In genomic region chr1:24707659-24708058, GRCh38 we compare ENCODE assay signal across 22 cellular contexts. TPM values are rescaled to one million over a fixed set of nuclear protein-coding genes. Genes with fewer than 3 reads are reported as not detected.
DNase-seq lines count a peak whose midpoint lies in the region; ATAC-seq and TF ChIP-seq lines count a peak whose summit lies in the region.
"Had no signal": no experiment of that assay in that cellular context is flagged by ENCODE, and none has a peak within 500 bp of the region (broad histone marks: within the 10 kb centered on the region; RNA-seq: fewer than 3 reads in every experiment).

No MANE protein-coding gene starts in this region.

- TF ChIP-seq CTCF in CD14-positive monocyte (IDR thresholded peaks at IDR 0.05): no peak

- intact Hi-C loops in CD14-positive monocyte (cut with micrococcal nuclease): loop anchor here (5.0 kb wide), 1 partner anchor 40 kb away; the partner anchor contains the start of gene CLIC4 (in 2 of the 2)

- no peak for ATAC-seq in GM21515 (IDR thresholded peaks at IDR 0.05; ENCODE audit: unreplicated experiment)
- ATAC-seq: activated CD4-positive, alpha-beta T cell treated with anti-CD3 and anti-CD28 coated beads for 36 hours; activated naive CD4-positive, alpha-beta T cell treated with anti-CD3 and anti-CD28 coated beads, Interleukin-2, amount 50 U/mL, for 72 hours; GM23338; Right ventricle myocardium inferior had no signal

- peak overlapping the region in 1 of 7 donors; percentile 59 for H3K27ac Mint-ChIP-seq in CD14-positive monocyte
- H3K27ac Mint-ChIP-seq: activated CD4-positive, alpha-beta T cell treated with anti-CD3 and anti-CD28 coated beads for 36 hours; activated naive CD4-positive, alpha-beta T cell treated with anti-CD3 and anti-CD28 coated beads, Interleukin-2, amount 50 U/mL, for 72 hours; activated T-cell treated with anti-CD3 and anti-CD28 coated beads, Interleukin-2, amount 50 U/mL, for 24 hours; GM23338; T-helper 2 cell treated with Interferon-gamma antibody and Interleukin-4, amounts not matched to agents 5 μg/mL and 100 μg/mL, for 36 hours had no signal

- peaks cover 38% of the 10 kb centered on the region for H3K4me1 Mint-ChIP-seq in CD14-positive monocyte

- no peaks in the 10 kb centered on the region for H3K27me3 Mint-ChIP-seq in CD14-positive monocyte (ENCODE audit: low read depth in 3 of 3)
- H3K27me3 Mint-ChIP-seq: activated CD4-positive, alpha-beta T cell treated with anti-CD3 and anti-CD28 coated beads for 36 hours; activated T-cell treated with anti-CD3 and anti-CD28 coated beads, Interleukin-2, amount 50 U/mL, for 24 hours had no signal

- H3K9me3 Mint-ChIP-seq in CD14-positive monocyte: peaks cover 0 to 2% (median 0%) of the 10 kb centered on the region in 7 donors
- H3K9me3 Mint-ChIP-seq: activated naive CD4-positive, alpha-beta T cell treated with anti-CD3 and anti-CD28 coated beads, Interleukin-2, amount 50 U/mL, for 72 hours; activated T-cell treated with anti-CD3 and anti-CD28 coated beads, Interleukin-2, amount 50 U/mL, for 24 hours; immature natural killer cell; T-helper 2 cell treated with Interferon-gamma antibody and Interleukin-4, amounts not matched to agents 5 μg/mL and 100 μg/mL, for 36 hours had no signal

- H3K36me3 Mint-ChIP-seq in CD14-positive monocyte: no peaks in the 10 kb centered on the region
- H3K36me3 Mint-ChIP-seq: activated naive CD4-positive, alpha-beta T cell treated with anti-CD3 and anti-CD28 coated beads, Interleukin-2, amount 50 U/mL, for 72 hours; immature natural killer cell had no signal

- DNase-seq in EH (ENCODE audit: low read depth): peak; percentile 70
- DNase-seq in LHCN-M2 (ENCODE audit: low read depth): peak; percentile 92
- DNase-seq in astrocyte of the hippocampus (ENCODE audit: low read depth, low spot score): peak; percentile 46
- DNase-seq in left kidney (ENCODE audit: low read depth, low spot score): peak; percentile 54
- no peak for DNase-seq in CD14-positive monocyte (ENCODE audit: low spot score)
- no peak for DNase-seq in midbrain (lab: John Stamatoyannopoulos, UW)
- DNase-seq in anterior cingulate cortex (lab: John Stamatoyannopoulos, UW): no peak
- DNase-seq: activated CD4-positive, alpha-beta T cell treated with anti-CD3 and anti-CD28 coated beads for 36 hours; activated T-cell treated with anti-CD3 and anti-CD28 coated beads, Interleukin-2, amount 50 U/mL, for 24 hours; caudate nucleus; DMS53; immature natural killer cell; NCI-H1092 treated with DMSO at 0.1 percent for 48 hours; NCI-H2171; NK-92 treated with Interleukin-12 subunit alpha and Interleukin-12 subunit beta, amount 100 ng/mL, for 24 hours; sigmoid colon; testis had no signal

- no peak overlapping the region for H3K4me3 Mint-ChIP-seq in CD14-positive monocyte
- H3K4me3 Mint-ChIP-seq: activated CD4-positive, alpha-beta T cell treated with anti-CD3 and anti-CD28 coated beads for 36 hours; activated T-cell treated with anti-CD3 and anti-CD28 coated beads, Interleukin-2, amount 50 U/mL, for 24 hours; GM23338; immature natural killer cell; T-helper 2 cell treated with Interferon-gamma antibody and Interleukin-4, amounts not matched to agents 5 μg/mL and 100 μg/mL, for 36 hours had no signal

RNA-seq across cellular contexts. Expression of gene CLIC4, which starts 37.6 kb away (rescaled TPM):
- total RNA-seq in LHCN-M2 (2014; rRNA removed): 533 and 580 TPM in 2 replicates
- 229 TPM for polyA plus RNA-seq in LHCN-M2 (2012)
- polyA plus RNA-seq in CD14-positive monocyte: 10 to 100 TPM; 24.6 to 38.1 TPM

Comparison
In these comparisons a context has a peak if more than half of its experiments do, and no peak if none do; other contexts are left out.
1. DNase-seq: peak in EH (single experiment), LHCN-M2 (single experiment), astrocyte of the hippocampus (single experiment) and left kidney (single experiment); none in CD14-positive monocyte (single experiment), midbrain (single experiment) and anterior cingulate cortex (0 of 58).